In the genomic region with DNA sequence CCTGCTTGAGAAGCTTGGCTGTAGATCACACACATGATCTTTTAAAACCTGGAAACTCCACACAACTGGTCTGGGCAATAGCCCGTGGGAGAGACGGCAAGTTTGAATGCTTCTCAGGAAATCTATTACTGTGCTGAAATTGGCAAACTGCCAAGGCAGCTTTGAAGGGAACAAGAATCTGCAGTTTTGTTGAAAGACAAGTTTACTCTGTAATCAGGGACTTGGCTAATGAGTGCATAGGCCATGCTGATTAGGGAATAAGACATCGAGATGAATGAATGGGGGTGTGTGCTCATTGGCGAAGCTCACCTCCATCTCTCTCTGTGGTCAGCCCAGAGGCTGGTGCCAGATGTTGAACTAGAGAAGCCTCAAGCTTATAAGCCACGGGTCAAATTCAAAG, we compare ENCODE assay signal across 11 cellular contexts.
A peak's percentile ranks its signal among the peaks of the same experiment; 100 is the strongest.
DNase-seq lines count a peak whose midpoint lies in the region; ATAC-seq and TF ChIP-seq lines count a peak whose summit lies in the region.
"Had no signal": no experiment of that assay in that cellular context is flagged by ENCODE, and none has a peak within 500 bp of the region (broad histone marks: within the 10 kb centered on the region; RNA-seq: fewer than 3 reads in every experiment).

No MANE protein-coding gene starts in this region.

- H3K27ac ChIP-seq in RWPE2 (ENCODE audit: poor library complexity, severe bottlenecking): no peak overlapping the region

- no peak for TF ChIP-seq CTCF in RWPE2 (IDR thresholded peaks at IDR 0.05; ENCODE audit: poor library complexity, severe bottlenecking)
- no peak for TF ChIP-seq CTCF in type B pancreatic cell (conservative IDR thresholded peaks at IDR 0.05)

- ATAC-seq in RWPE2 (ENCODE audit: low read depth) (peak; percentile 62), HG03571 (IDR thresholded peaks at IDR 0.05; ENCODE audit: unreplicated experiment) (no peak), HG03095 (IDR thresholded peaks at IDR 0.05; ENCODE audit: unreplicated experiment) (no peak)

- H3K27ac Mint-ChIP-seq in type B pancreatic cell: no peak overlapping the region
- H3K27ac Mint-ChIP-seq: stimulated activated naive CD8-positive, alpha-beta T cell treated with anti-CD3 and anti-CD28 coated beads, Interleukin-15, Interleukin-2, amounts not matched to agents 100 ng/mL and 50 ng/mL, for 24 hours had no signal

- H3K9me3 ChIP-seq in RWPE2 (ENCODE audit: severe bottlenecking): no peaks in the 10 kb centered on the region

- H3K9me3 Mint-ChIP-seq in type B pancreatic cell: no peaks in the 10 kb centered on the region
- H3K9me3 Mint-ChIP-seq: stimulated activated naive CD8-positive, alpha-beta T cell treated with anti-CD3 and anti-CD28 coated beads, Interleukin-15, Interleukin-2, amounts not matched to agents 100 ng/mL and 50 ng/mL, for 24 hours had no signal

- peak; percentile 33 for DNase-seq in NCI-H82 (lab: John Stamatoyannopoulos, UW)
- no peak for DNase-seq in NCI-H82 treated with DMSO at 0.1 percent for 48 hours (lab: John Stamatoyannopoulos, UW; ENCODE audit: unreplicated experiment)
- DNase-seq in RWPE2 (ENCODE audit: low spot score): no peak
- peak; percentile 52 for DNase-seq in foreskin melanocyte
- DNase-seq in ureter (ENCODE audit: low spot score): peak; percentile 77
- no peak for DNase-seq in type B pancreatic cell (ENCODE audit: extremely low spot score, unreplicated experiment)
- DNase-seq: NCI-H1436, retina had no signal

- H3K27me3 ChIP-seq in RWPE2 (ENCODE audit: insufficient read depth, poor library complexity, severe bottlenecking): no peaks in the 10 kb centered on the region

- no peaks in the 10 kb centered on the region for H3K36me3 ChIP-seq in RWPE2 (ENCODE audit: low read depth)

- peaks cover 34% of the 10 kb centered on the region for H3K27me3 Mint-ChIP-seq in type B pancreatic cell

- no peaks in the 10 kb centered on the region for H3K36me3 Mint-ChIP-seq in type B pancreatic cell

- H3K4me1 Mint-ChIP-seq in type B pancreatic cell (ENCODE audit: unreplicated experiment): no peaks in the 10 kb centered on the region

- H3K4me1 ChIP-seq in RWPE2 (ENCODE audit: insufficient read depth, poor library complexity, severe bottlenecking): peaks cover 8% of the 10 kb centered on the region

- no peak overlapping the region for H3K4me3 ChIP-seq in RWPE2 (ENCODE audit: severe bottlenecking)

- no peak overlapping the region for H3K4me3 Mint-ChIP-seq in type B pancreatic cell
- H3K4me3 Mint-ChIP-seq: stimulated activated naive CD8-positive, alpha-beta T cell treated with anti-CD3 and anti-CD28 coated beads, Interleukin-15, Interleukin-2, amounts not matched to agents 100 ng/mL and 50 ng/mL, for 24 hours had no signal

Comparison
In these comparisons a context has a peak if more than half of its experiments do, and no peak if none do; other contexts are left out.
1. DNase-seq: peak in NCI-H82 (single experiment), foreskin melanocyte (single experiment) and ureter (single experiment); none in NCI-H82 treated with DMSO at 0.1 percent for 48 hours (single experiment), RWPE2 (single experiment) and type B pancreatic cell (single experiment).